Comparison of ENCODE assay signal across 10 cellular contexts in genomic region chr9:95461448-95462381, GRCh38. TPM values are rescaled to one million over a fixed set of nuclear protein-coding genes. Genes with fewer than 3 reads are reported as not detected.
DNase-seq lines count a peak whose midpoint lies in the region; ATAC-seq, FAIRE-seq and TF ChIP-seq lines count a peak whose summit lies in the region.
"Had no signal": no experiment of that assay in that cellular context is flagged by ENCODE, and none has a peak within 500 bp of the region (broad histone marks: within the 10 kb centered on the region; RNA-seq: fewer than 3 reads in every experiment).

No MANE protein-coding gene starts in this region.

- H3K27me3 ChIP-seq in esophagus squamous epithelium (no peaks in the 10 kb centered on the region), skeletal muscle satellite cell (ENCODE audit: control insufficient read depth, insufficient read depth, low read length) (no peaks in the 10 kb centered on the region)

- H3K4me3 ChIP-seq in esophagus squamous epithelium (peak overlapping the region in 1 of 4 donors; percentile 50), skeletal muscle satellite cell (ENCODE audit: low read length) (no peak overlapping the region)

- peak; percentile 11 for DNase-seq in NCI-H1092 treated with DMSO at 0.1 percent for 48 hours (lab: John Stamatoyannopoulos, UW)
- no peak for DNase-seq in NCI-H1092 (lab: John Stamatoyannopoulos, UW)
- DNase-seq in RWPE1 (ENCODE audit: low spot score), result no peak
- no peak for DNase-seq in esophagus squamous epithelium (lab: John Stamatoyannopoulos, UW)
- no peak for DNase-seq in SW 1271 (lab: John Stamatoyannopoulos, UW)
- no peak for DNase-seq in RCC 7860 (ENCODE audit: low spot score)
- DNase-seq: NCI-H748 treated with DMSO at 0.1 percent for 48 hours had no signal

- peak overlapping the region; percentile 44 for H3K9ac ChIP-seq in skeletal muscle satellite cell (ENCODE audit: low read depth, low read length)

- ATAC-seq in HG03097 (IDR thresholded peaks at IDR 0.05; ENCODE audit: low FRiP score, unreplicated experiment), result no peak

- POLR2A ChIA-PET in RWPE1 (lab: Yijun Ruan, JAX; ENCODE audit: low non-redundant PET), result no interaction called here

- intact Hi-C loops in esophagus squamous epithelium (cut with DNase I), result no loop called here

- H3K4me1 ChIP-seq in esophagus squamous epithelium, result peaks cover 7 to 24% (median 19%) of the 10 kb centered on the region in 3 donors
- peaks cover 21% of the 10 kb centered on the region for H3K4me1 ChIP-seq in skeletal muscle satellite cell (ENCODE audit: control insufficient read depth, insufficient read depth, low read length)

- no peak for TF ChIP-seq POLR2A in esophagus squamous epithelium (IDR thresholded peaks at IDR 0.05)

- peaks cover 0 to 82% (median 0%) of the 10 kb centered on the region in 3 donors for H3K36me3 ChIP-seq in esophagus squamous epithelium
- H3K36me3 ChIP-seq in skeletal muscle satellite cell (ENCODE audit: insufficient read depth, low read length), result peaks cover 11% of the 10 kb centered on the region

- TF ChIP-seq CTCF in RWPE1 (conservative IDR thresholded peaks at IDR 0.05; ENCODE audit: low read depth) (no peak), esophagus squamous epithelium (IDR thresholded peaks at IDR 0.05) (no peak)

- H3K9me3 ChIP-seq in esophagus squamous epithelium, result no peaks in the 10 kb centered on the region
- no peaks in the 10 kb centered on the region for H3K9me3 ChIP-seq in skeletal muscle satellite cell (replicated peaks; ENCODE audit: low read length)

- peak overlapping the region; percentile 79 for H3K4me2 ChIP-seq in skeletal muscle satellite cell (ENCODE audit: low read length)

- CTCF ChIA-PET in RWPE1 (lab: Yijun Ruan, JAX), result interaction anchor here (0.6 to 0.7 kb wide), 2 partner anchors 10 to 20 kb away, joined by 3 to 4 read pairs; no protein-coding TSS in a partner anchor

- H3K27ac ChIP-seq in RWPE1, result peak overlapping the region; percentile 86
- H3K27ac ChIP-seq in esophagus squamous epithelium, result peak overlapping the region in 3 of 4 donors; percentile 39 to 72 (median 68)
- H3K27ac ChIP-seq: 22Rv1 had no signal

- 42 to 68% methylated on average over 11 to 19 of the region's 24 CpGs for WGBS in esophagus squamous epithelium, 2 donors

- no peak for FAIRE-seq in RCC 7860 (lab: Jason Lieb, UNC)

RNA-seq across cellular contexts. Expression of gene PTCH1, which starts 55.1 kb away (rescaled TPM):
- 10 to 100 TPM in 1 of 4 donors, 1 to 10 TPM in 3; 1.9 to 11.6 (median 3.5) TPM for total RNA-seq in esophagus squamous epithelium
- total RNA-seq in skeletal muscle satellite cell (2012; rRNA removed), result 3.5 and 3.9 TPM in 2 replicates
